28 cellular contexts compared by ENCODE assay signal in the genomic region with DNA sequence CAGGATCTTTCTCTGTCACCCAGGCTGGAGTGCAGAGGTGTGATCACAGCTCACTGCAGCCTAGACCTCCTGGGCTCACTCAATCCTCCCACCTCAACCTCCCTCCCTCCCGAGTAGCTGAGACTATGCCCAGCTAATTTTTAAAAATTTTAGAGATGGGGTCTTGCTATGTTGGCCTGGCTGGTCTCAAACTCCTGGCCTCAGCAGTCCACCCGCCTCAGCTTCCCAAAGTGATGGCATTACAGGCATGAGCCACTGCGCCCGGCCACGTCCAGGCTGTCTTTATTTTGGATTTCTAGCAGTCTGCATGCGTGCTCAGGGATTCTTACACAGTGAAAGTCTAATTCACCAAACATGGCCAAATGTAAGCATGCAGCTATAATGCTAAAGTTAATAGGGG.
"Had no signal": no experiment of that assay in that cellular context is flagged by ENCODE, and none has a peak within 500 bp of the region (broad histone marks: within the 10 kb centered on the region; RNA-seq: fewer than 3 reads in every experiment).

No MANE protein-coding gene starts in this region.

- DNase-seq: activated B cell treated with CpG ODN at 0.5 μM for 24 hours; activated CD4-positive, alpha-beta memory T cell treated with anti-CD3 and anti-CD28 coated beads, Interleukin-2, amount 10 ng/mL, durations not matched to agents 7 days and 5 days; activated CD4-positive, alpha-beta T cell treated with anti-CD3 and anti-CD28 coated beads for 4 hours; activated CD4-positive, alpha-beta T cell treated with anti-CD3 and anti-CD28 coated beads, Interleukin-2, amount 10 ng/mL, durations not matched to agents 24 days and 14 days; activated CD4-positive, alpha-beta T cell treated with anti-CD3 and anti-CD28 coated beads, Interleukin-2, amount 50 U/mL, for 48 hours; activated CD4-positive, CD25-positive, alpha-beta regulatory T cell treated with anti-CD3 and anti-CD28 coated beads, Interleukin-2, amount 50 U/mL, for 72 hours; activated CD8-positive, alpha-beta memory T cell treated with anti-CD3 and anti-CD28 coated beads for 24 hours; activated CD8-positive, alpha-beta memory T cell treated with anti-CD3 and anti-CD28 coated beads, Interleukin-2, amount 10 ng/mL, durations not matched to agents 7 days and 5 days; activated CD8-positive, alpha-beta memory T cell treated with anti-CD3 and anti-CD28 coated beads, Interleukin-2, amount 50 U/mL, for 48 hours; activated CD8-positive, alpha-beta T cell treated with anti-CD3 and anti-CD28 coated beads, Interleukin-2, amount 10 ng/mL, durations not matched to agents 7 days and 5 days; activated effector memory CD4-positive, alpha-beta T cell treated with Interleukin-2 at 50 U/mL for 16 hours; activated gamma-delta T cell; activated naive CD4-positive, alpha-beta T cell treated with anti-CD3 and anti-CD28 coated beads, Interleukin-2, amount 10 ng/mL, durations not matched to agents 7 days and 5 days; activated naive CD4-positive, alpha-beta T cell treated with Interleukin-2 at 50 U/mL for 16 hours; activated naive CD8-positive, alpha-beta T cell treated with anti-CD3 and anti-CD28 coated beads, Interleukin-2, amount 10 ng/mL, durations not matched to agents 7 days and 5 days; activated naive CD8-positive, alpha-beta T cell treated with anti-CD3 and anti-CD28 coated beads, Interleukin-2, amount 50 U/mL, for 24 hours; activated T-cell treated with anti-CD3 and anti-CD28 coated beads, Interleukin-2, amount 50 U/mL, for 24 hours; activated T-cell treated with anti-CD3 and anti-CD28 coated beads, Interleukin-2, amount 50 U/mL, for 48 hours; amygdala; anterior cingulate cortex; caudate nucleus; cerebellar nuclear complex; T-helper 2 cell; T-helper 9 cell had no signal

- FAIRE-seq: TTC549 had no signal

- H3K36me3 ChIP-seq: cardiac muscle cell had no signal

- H3K4me1 ChIP-seq: ascending aorta had no signal

- H3K27me3 ChIP-seq: ascending aorta, cardiac muscle cell had no signal

- H3K4me3 ChIP-seq: ascending aorta, cardiac muscle cell had no signal

- H3K9me3 ChIP-seq: ascending aorta had no signal

- ATAC-seq: activated CD8-positive, alpha-beta memory T cell treated with anti-CD3 and anti-CD28 coated beads, Interleukin-2, amount 10 ng/mL, durations not matched to agents 7 days and 5 days; activated CD8-positive, alpha-beta T cell treated with anti-CD3 and anti-CD28 coated beads, Interleukin-2, amount 10 ng/mL, durations not matched to agents 7 days and 5 days; activated naive CD8-positive, alpha-beta T cell treated with anti-CD3 and anti-CD28 coated beads, Interleukin-2, amount 50 U/mL, for 24 hours had no signal

- H3K27ac ChIP-seq: ascending aorta, cardiac muscle cell, VCaP had no signal
